In the genomic region with DNA sequence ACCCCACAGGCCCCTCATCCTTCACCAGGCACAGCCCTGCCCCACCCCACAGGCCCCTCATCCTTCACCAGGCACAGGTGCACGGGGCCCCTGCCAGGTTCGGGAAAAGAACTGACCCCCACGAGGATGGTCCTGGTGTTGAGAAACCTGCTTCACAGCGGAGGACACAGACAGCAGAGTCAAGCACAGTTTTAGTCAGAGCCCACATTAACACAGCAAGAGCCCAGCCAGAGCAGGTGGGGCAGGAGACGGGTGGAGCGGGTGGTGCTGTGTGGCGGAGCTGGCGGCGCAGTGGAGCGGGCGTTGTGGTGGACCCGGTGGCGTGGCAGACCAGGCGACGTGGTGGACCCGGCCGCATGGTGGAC, we compare ENCODE assay signal across 16 cellular contexts.
"Had no signal": no experiment of that assay in that cellular context is flagged by ENCODE, and none has a peak within 500 bp of the region (broad histone marks: within the 10 kb centered on the region; RNA-seq: fewer than 3 reads in every experiment).

No MANE protein-coding gene starts in this region.

- DNase-seq: effector memory CD4-positive, alpha-beta T cell; esophagus squamous epithelium; foreskin fibroblast; glutamatergic neuron; immature natural killer cell; left cardiac atrium; left ventricle myocardium inferior; lower lobe of right lung; naive B cell; small intestine; stimulated activated CD4-positive, alpha-beta T cell treated with anti-CD3 and anti-CD28 coated beads, Interleukin-2, amount 100 ng/mL, for 48 hours; stimulated activated naive CD4-positive, alpha-beta T cell treated with Interleukin-2 at 50 U/mL for 16 hours; upper lobe of right lung had no signal

- H3K27me3 ChIP-seq: esophagus squamous epithelium, tibial artery, upper lobe of right lung had no signal

- H3K9me3 ChIP-seq: esophagus squamous epithelium, gastroesophageal sphincter, lower lobe of right lung, tibial artery, upper lobe of right lung had no signal

- H3K36me3 ChIP-seq: esophagus squamous epithelium, gastroesophageal sphincter, left ventricle myocardium inferior, lower lobe of right lung, tibial artery, upper lobe of right lung had no signal

- H3K4me1 ChIP-seq: esophagus squamous epithelium, gastroesophageal sphincter, left ventricle myocardium inferior, lower lobe of right lung, tibial artery, upper lobe of right lung had no signal

- H3K27ac ChIP-seq: esophagus squamous epithelium, gastroesophageal sphincter, left ventricle myocardium inferior, lower lobe of right lung, tibial artery, upper lobe of right lung had no signal

- ATAC-seq: gastroesophageal sphincter, left cardiac atrium, lower lobe of right lung, right cardiac atrium, upper lobe of right lung had no signal

- H3K4me3 ChIP-seq: esophagus squamous epithelium, gastroesophageal sphincter, left ventricle myocardium inferior, lower lobe of right lung, tibial artery, upper lobe of right lung had no signal
